Comparison of ENCODE assay signal across 13 cellular contexts in the genomic region with DNA sequence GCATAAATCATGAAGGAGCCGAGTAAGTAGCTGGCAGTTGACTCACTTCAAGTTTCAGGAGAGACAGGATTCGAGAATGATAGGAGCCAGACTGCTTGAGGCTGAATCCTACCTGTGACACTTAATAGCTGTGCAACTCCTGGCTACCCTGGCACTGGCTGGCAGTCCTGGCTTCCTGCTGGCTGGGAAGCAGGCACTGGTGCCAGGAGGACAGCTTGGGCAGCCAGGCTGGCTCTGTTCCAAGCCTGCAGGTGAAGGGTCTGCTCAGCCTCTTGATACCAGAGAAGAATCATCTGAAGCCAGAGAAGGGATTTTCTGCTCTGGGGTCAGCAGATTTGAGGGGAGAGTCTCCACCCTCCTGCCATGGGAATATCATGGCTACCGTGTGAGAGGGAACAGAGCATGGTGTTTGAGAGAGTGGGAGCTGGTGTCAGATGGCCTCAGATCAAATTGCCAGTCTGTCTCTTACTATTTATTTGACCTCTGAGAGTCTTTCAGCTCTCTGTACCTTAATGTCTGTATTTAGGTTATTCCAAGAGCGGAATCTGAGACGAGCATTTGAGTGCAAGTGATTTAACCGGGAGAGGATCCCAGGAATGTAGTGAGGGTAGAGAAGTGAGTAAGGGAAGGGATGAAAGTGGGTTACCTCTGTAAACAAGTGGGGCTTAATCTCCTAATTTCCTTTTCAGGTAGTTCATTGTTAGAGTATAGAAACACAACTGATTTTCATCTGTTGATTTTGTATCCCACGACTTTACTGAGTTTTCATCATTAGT. TPM values are rescaled to one million over a fixed set of nuclear protein-coding genes. Genes with fewer than 3 reads are reported as not detected.
A peak's percentile ranks its signal among the peaks of the same experiment; 100 is the strongest.
DNase-seq lines count a peak whose midpoint lies in the region; ATAC-seq and TF ChIP-seq lines count a peak whose summit lies in the region.
"Had no signal": no experiment of that assay in that cellular context is flagged by ENCODE, and none has a peak within 500 bp of the region (broad histone marks: within the 10 kb centered on the region; RNA-seq: fewer than 3 reads in every experiment).

No MANE protein-coding gene starts in this region.

- H3K4me1 ChIP-seq in cardiac muscle cell (ENCODE audit: low read depth) (peaks cover 25% of the 10 kb centered on the region), thyroid gland (no peaks in the 10 kb centered on the region), BE2C (no peaks in the 10 kb centered on the region)
- H3K4me1 ChIP-seq: pancreas had no signal

- H3K27ac ChIP-seq in cardiac muscle cell (peak overlapping the region; percentile 55), thyroid gland (no peak overlapping the region)
- H3K27ac ChIP-seq: GM23248, pancreas, WERI-Rb-1 had no signal

- ATAC-seq in left ventricle myocardium superior (peak; percentile 1), HG03442 (IDR thresholded peaks at IDR 0.05; ENCODE audit: unreplicated experiment) (no peak)

- H3K36me3 ChIP-seq in cardiac muscle cell, result no peaks in the 10 kb centered on the region
- H3K36me3 ChIP-seq in thyroid gland, result no peaks in the 10 kb centered on the region
- H3K36me3 ChIP-seq in BE2C, result no peaks in the 10 kb centered on the region
- H3K36me3 ChIP-seq: pancreas, WERI-Rb-1 had no signal

- H3K9me3 ChIP-seq in cardiac muscle cell (ENCODE audit: low read depth) (no peaks in the 10 kb centered on the region), thyroid gland (no peaks in the 10 kb centered on the region), BE2C (no peaks in the 10 kb centered on the region)
- H3K9me3 ChIP-seq: pancreas had no signal

- intact Hi-C loops in cardiac septum (cut with DNase I), result no loop called here
- intact Hi-C loops in left ventricle myocardium superior (cut with micrococcal nuclease), result loop anchor here (10.0 kb wide), 1 partner anchor 72 kb away; no protein-coding TSS in a partner anchor
- intact Hi-C loops in thyroid gland (cut with DNase I), result no loop called here

- no peak for DNase-seq in cardiac muscle cell (ENCODE audit: low read depth in 1 of 2, low spot score in 1 of 2)
- no peak for DNase-seq in cardiac septum (ENCODE audit: low spot score)
- DNase-seq in NCI-H69 (lab: John Stamatoyannopoulos, UW), result peak; percentile 79
- DNase-seq in left ventricle myocardium superior, result peak; percentile 47
- DNase-seq in thyroid gland, result peak; percentile 63 to 68
- no peak for DNase-seq in kidney glomerular epithelial cell (lab: John Stamatoyannopoulos, UW)
- DNase-seq in BE2C, result no peak
- DNase-seq: GM23248, NCI-H1417 treated with DMSO at 0.1 percent for 48 hours, pancreas, WERI-Rb-1 had no signal

- H3K4me3 ChIP-seq in cardiac muscle cell (no peak overlapping the region), thyroid gland (replicated peaks in 1 of 3) (no peak overlapping the region), BE2C (ENCODE audit: low read depth, low read length) (no peak overlapping the region)
- H3K4me3 ChIP-seq: GM23248, pancreas had no signal

- H3K27me3 ChIP-seq in cardiac muscle cell (no peaks in the 10 kb centered on the region), thyroid gland (no peaks in the 10 kb centered on the region), BE2C (no peaks in the 10 kb centered on the region)
- H3K27me3 ChIP-seq: pancreas had no signal

- no peak for TF ChIP-seq CTCF in cardiac muscle cell (IDR thresholded peaks at IDR 0.05; ENCODE audit: low read depth, low read length)
- no peak for TF ChIP-seq CTCF in thyroid gland (IDR thresholded peaks at IDR 0.05)
- TF ChIP-seq CTCF in BE2C (IDR thresholded peaks at IDR 0.05; ENCODE audit: low read depth, low read length), result no peak

- TF ChIP-seq POLR2A in thyroid gland (IDR thresholded peaks at IDR 0.05), result no peak

- 39 to 41% methylated on average over 6 to 7 of the region's 7 CpGs for WGBS in thyroid gland, 2 donors

RNA-seq across cellular contexts. Expression of gene XIRP1, which starts 4.5 kb away (rescaled TPM):
- total RNA-seq in cardiac muscle cell (195 and 315 TPM in 2 replicates), cardiac septum (1,123 TPM), left ventricle myocardium superior (263 TPM), thyroid gland (not detected)
- polyA plus RNA-seq in cardiac muscle cell, result 136 and 199 TPM in 2 replicates
- not detected for polyA plus RNA-seq in BE2C (2012; ENCODE audit: insufficient read depth, insufficient read length, low read depth)
- total RNA-seq: GM23248, subcutaneous adipose tissue had no signal
- polyA plus RNA-seq: GM23248 had no signal

RNA-seq across cellular contexts. Expression of gene CSRNP1, which starts 43.5 kb away (rescaled TPM):
- total RNA-seq in cardiac muscle cell (11.0 and 13.6 TPM in 2 replicates), cardiac septum (11.5 TPM), left ventricle myocardium superior (11.2 TPM), thyroid gland (10 to 100 TPM; 33.5 to 81.0 (median 36.7) TPM)
- 9.6 and 11.7 TPM in 2 replicates for polyA plus RNA-seq in cardiac muscle cell
- 36.7 TPM for polyA plus RNA-seq in BE2C (2012; ENCODE audit: insufficient read depth, insufficient read length, low read depth)

Comparison
In these comparisons a context has a peak if more than half of its experiments do, and no peak if none do; other contexts are left out.
1. DNase-seq: peak in NCI-H69 (single experiment), left ventricle myocardium superior (single experiment) and thyroid gland (2 of 2); none in cardiac muscle cell (0 of 2), cardiac septum (single experiment), kidney glomerular epithelial cell (single experiment) and BE2C (single experiment).
2. RNA of gene XIRP1, which starts 4.5 kb away (total RNA-seq): 1,123 TPM in cardiac septum (single experiment), 195 to 315 TPM in cardiac muscle cell and 263 TPM in left ventricle myocardium superior (single experiment); not detected in thyroid gland; every median in the first group is over 100 times any median in the second.